In genomic region chr4:99300934-99301333, GRCh38 we compare ENCODE assay signal across 10 cellular contexts. TPM values are rescaled to one million over a fixed set of nuclear protein-coding genes. Genes with fewer than 3 reads are reported as not detected.
DNase-seq lines count a peak whose midpoint lies in the region; ATAC-seq, FAIRE-seq and TF ChIP-seq lines count a peak whose summit lies in the region.
"Had no signal": no experiment of that assay in that cellular context is flagged by ENCODE, and none has a peak within 500 bp of the region (broad histone marks: within the 10 kb centered on the region; RNA-seq: fewer than 3 reads in every experiment).

No MANE protein-coding gene starts in this region.

- H3K27me3 Mint-ChIP-seq in HFFc6 (ENCODE audit: insufficient read depth) (no peaks in the 10 kb centered on the region), endothelial cell (ENCODE audit: unreplicated experiment) (no peaks in the 10 kb centered on the region)
- no peaks in the 10 kb centered on the region for H3K27me3 Mint-ChIP-seq in CD8-positive, alpha-beta T cell (ENCODE audit: low read depth)

- POLR2A ChIA-PET in CD8-positive, alpha-beta T cell (lab: Charles Lee), result no interaction called here

- TF ChIP-seq CTCF in HFFc6 (IDR thresholded peaks at IDR 0.05) (no peak), right atrium auricular region (IDR thresholded peaks at IDR 0.05) (no peak), endothelial cell (IDR thresholded peaks at IDR 0.05; ENCODE audit: unreplicated experiment) (no peak)
- TF ChIP-seq CTCF in CD8-positive, alpha-beta T cell (IDR thresholded peaks at IDR 0.05), result no peak

- no peaks in the 10 kb centered on the region for H3K9me3 ChIP-seq in right atrium auricular region
- no peaks in the 10 kb centered on the region for H3K9me3 ChIP-seq in small intestine (ENCODE audit: control insufficient read depth, low read depth)
- no peaks in the 10 kb centered on the region for H3K9me3 ChIP-seq in CD8-positive, alpha-beta T cell (ENCODE audit: low read length)

- H3K27ac Mint-ChIP-seq in HFFc6, result no peak overlapping the region
- no peak overlapping the region for H3K27ac Mint-ChIP-seq in endothelial cell (ENCODE audit: unreplicated experiment)
- no peak overlapping the region for H3K27ac Mint-ChIP-seq in CD8-positive, alpha-beta T cell

- H3K9me3 Mint-ChIP-seq in HFFc6 (no peaks in the 10 kb centered on the region; the same call in 1 of the 2 replicates), endothelial cell (ENCODE audit: unreplicated experiment) (no peaks in the 10 kb centered on the region)
- peaks cover 18% of the 10 kb centered on the region for H3K9me3 Mint-ChIP-seq in CD8-positive, alpha-beta T cell

- peak overlapping the region; percentile 45 to 63 for H3K27ac ChIP-seq in right atrium auricular region
- no peak overlapping the region for H3K27ac ChIP-seq in small intestine (ENCODE audit: low read depth in 1 of 2, low read length in 1 of 2)
- no peak overlapping the region for H3K27ac ChIP-seq in CD8-positive, alpha-beta T cell (ENCODE audit: low read depth, low read length)
- H3K27ac ChIP-seq: WERI-Rb-1 had no signal

- ATAC-seq in CD8-positive, alpha-beta T cell, result no peak
- no peak for ATAC-seq in HG02973 (IDR thresholded peaks at IDR 0.05; ENCODE audit: unreplicated experiment)

- intact Hi-C loops in CD8-positive, alpha-beta T cell (cut with DNase I, micrococcal nuclease), result no loop called here

- H3K27me3 ChIP-seq in right atrium auricular region (no peaks in the 10 kb centered on the region), small intestine (ENCODE audit: control insufficient read depth in 2 of 2, insufficient read depth in 2 of 2, low read length in 2 of 2) (no peaks in the 10 kb centered on the region)
- H3K27me3 ChIP-seq in CD8-positive, alpha-beta T cell (ENCODE audit: insufficient read depth, low read length), result no peaks in the 10 kb centered on the region

- H3K4me3 Mint-ChIP-seq in HFFc6 (no peak overlapping the region), endothelial cell (ENCODE audit: unreplicated experiment) (no peak overlapping the region)
- H3K4me3 Mint-ChIP-seq in CD8-positive, alpha-beta T cell, result no peak overlapping the region

- no peaks in the 10 kb centered on the region for H3K36me3 ChIP-seq in right atrium auricular region
- no peaks in the 10 kb centered on the region for H3K36me3 ChIP-seq in small intestine (ENCODE audit: control insufficient read depth in 2 of 2, insufficient read depth in 2 of 2, low read length in 2 of 2)
- H3K36me3 ChIP-seq in CD8-positive, alpha-beta T cell (ENCODE audit: insufficient read depth, low read length), result no peaks in the 10 kb centered on the region
- H3K36me3 ChIP-seq: WERI-Rb-1 had no signal

- DNase-seq in HFFc6 (peak; percentile 59), amniotic epithelial cell (ENCODE audit: low read depth) (peak; percentile 76), right atrium auricular region (ENCODE audit: low spot score) (peak; percentile 94), small intestine (peak; percentile 39), endothelial cell (ENCODE audit: low spot score) (no peak), NOMO-1 treated with DMSO at 0.1 percent for 48 hours (lab: John Stamatoyannopoulos, UW; ENCODE audit: unreplicated experiment) (no peak)
- DNase-seq in CD8-positive, alpha-beta T cell, result no peak
- DNase-seq: stimulated activated CD4-positive, alpha-beta T cell treated with anti-CD3 and anti-CD28 coated beads, Interleukin-4, amount 100 ng/mL, for 24 hours; WERI-Rb-1 had no signal

- no peaks in the 10 kb centered on the region for H3K36me3 Mint-ChIP-seq in HFFc6 (ENCODE audit: low read depth)
- no peaks in the 10 kb centered on the region for H3K36me3 Mint-ChIP-seq in endothelial cell (ENCODE audit: low read depth, unreplicated experiment)
- H3K36me3 Mint-ChIP-seq in CD8-positive, alpha-beta T cell, result no peaks in the 10 kb centered on the region

- WGBS in small intestine, 3 donors, result 30 to 43% (median 36%) methylated on average over 4 of the region's 4 CpGs

- CTCF ChIA-PET in CD8-positive, alpha-beta T cell (lab: Charles Lee), result no interaction called here

- no peak for FAIRE-seq in small intestine (lab: Jason Lieb, UNC)

- peaks cover 9% of the 10 kb centered on the region for H3K4me1 Mint-ChIP-seq in HFFc6 (ENCODE audit: low read depth)
- no peaks in the 10 kb centered on the region for H3K4me1 Mint-ChIP-seq in endothelial cell (ENCODE audit: unreplicated experiment)
- H3K4me1 Mint-ChIP-seq in CD8-positive, alpha-beta T cell (ENCODE audit: low read depth), result no peaks in the 10 kb centered on the region

- H3K4me3 ChIP-seq in right atrium auricular region, result no peak overlapping the region
- H3K4me3 ChIP-seq in small intestine (ENCODE audit: low read depth in 1 of 2, low read length in 2 of 2), result no peak overlapping the region
- H3K4me3 ChIP-seq in CD8-positive, alpha-beta T cell (ENCODE audit: low read depth, low read length), result no peak overlapping the region

- H3K4me1 ChIP-seq in right atrium auricular region (peaks cover 0 to 6% of the 10 kb centered on the region in 2 donors), small intestine (ENCODE audit: control insufficient read depth in 2 of 2, insufficient read depth in 1 of 2, low read depth in 1 of 2, low read length in 1 of 2) (no peaks in the 10 kb centered on the region)
- H3K4me1 ChIP-seq in CD8-positive, alpha-beta T cell (ENCODE audit: insufficient read depth, low read length), result no peaks in the 10 kb centered on the region

RNA-seq across cellular contexts. Expression of gene ADH1A, which starts 10.1 kb away (rescaled TPM):
- not detected for total RNA-seq in HFFc6 (2021; fragmentation: NEBNext Ultra II Directional; extraction: Animal tissue kit (Norgen Biotek cat#: 25700))
- total RNA-seq in right atrium auricular region (not detected), endothelial cell (ENCODE audit: unreplicated experiment) (not detected)
- polyA plus RNA-seq in small intestine, result 1 to 10 TPM in 2 of 3 donors, under 1 TPM in 1; 0.88 to 7.0 (median 6.9) TPM
- total RNA-seq in CD8-positive, alpha-beta T cell, result not detected

RNA-seq across cellular contexts. Expression of gene ADH1B, which starts 20.3 kb away (rescaled TPM):
- not detected for total RNA-seq in HFFc6 (2021; fragmentation: NEBNext Ultra II Directional; extraction: Animal tissue kit (Norgen Biotek cat#: 25700))
- total RNA-seq in right atrium auricular region (100 to 1,000 TPM; 111 to 477 TPM), endothelial cell (ENCODE audit: unreplicated experiment) (not detected)
- polyA plus RNA-seq in small intestine, result 100 to 1,000 TPM in 1 of 3 donors, 10 to 100 TPM in 1, 1 to 10 TPM in 1; 3.8 to 237 (median 92.1) TPM
- total RNA-seq in CD8-positive, alpha-beta T cell, result not detected

RNA-seq across cellular contexts. Expression of gene ADH1C, which starts 51.6 kb away (rescaled TPM):
- total RNA-seq in HFFc6 (2021; fragmentation: NEBNext Ultra II Directional; extraction: Animal tissue kit (Norgen Biotek cat#: 25700)), result not detected
- total RNA-seq in right atrium auricular region, result 10 to 100 TPM in 1 of 2 donors, 1 to 10 TPM in 1; 4.9 to 12.0 TPM
- polyA plus RNA-seq in small intestine, result 100 to 1,000 TPM; 185 to 231 (median 194) TPM
- total RNA-seq in endothelial cell (ENCODE audit: unreplicated experiment), result not detected
- not detected for total RNA-seq in CD8-positive, alpha-beta T cell

Comparison
In these comparisons a context has a peak if more than half of its experiments do, and no peak if none do; other contexts are left out.
1. DNase-seq: peak in HFFc6 (single experiment), amniotic epithelial cell (single experiment), right atrium auricular region (single experiment) and small intestine (single experiment); none in endothelial cell (single experiment), CD8-positive, alpha-beta T cell (0 of 7) and NOMO-1 treated with DMSO at 0.1 percent for 48 hours (single experiment).
2. H3K27ac ChIP-seq: peak in right atrium auricular region (2 of 2); none in small intestine (0 of 2) and CD8-positive, alpha-beta T cell (single experiment).
3. RNA of gene ADH1B, which starts 20.3 kb away (total RNA-seq): 111 to 477 TPM in right atrium auricular region; not detected in endothelial cell (single experiment), not detected in HFFc6 and not detected in CD8-positive, alpha-beta T cell; every median in the first group is over 10 times any median in the second.